Comparison of ENCODE assay signal across 8 cellular contexts in genomic region chr14:24146622-24146977, GRCh38. TPM values are rescaled to one million over a fixed set of nuclear protein-coding genes. Genes with fewer than 3 reads are reported as not detected.
DNase-seq lines count a peak whose midpoint lies in the region; ATAC-seq and TF ChIP-seq lines count a peak whose summit lies in the region.

No MANE protein-coding gene starts in this region.

- H3K9me3 ChIP-seq in SK-N-MC (ENCODE audit: low read depth, low read length): no peaks in the 10 kb centered on the region

- no peak for TF ChIP-seq CTCF in NB4 (IDR thresholded peaks at IDR 0.05; ENCODE audit: low read depth, low read length)

- H3K4me3 ChIP-seq in NB4 (ENCODE audit: low read depth, low read length) (peak overlapping the region; percentile 99), SK-N-MC (peak overlapping the region; percentile 99)

- peak overlapping the region; percentile 79 for H3K9ac ChIP-seq in SK-N-MC (ENCODE audit: insufficient read length)

- peak; percentile 17 for TF ChIP-seq POLR2A in NB4 (IDR thresholded peaks at IDR 0.05; ENCODE audit: extremely low read depth, insufficient read length)

- peak; percentile 47 for ATAC-seq in HG02588 (IDR thresholded peaks at IDR 0.05; ENCODE audit: unreplicated experiment)

- DNase-seq in GM04504 (ENCODE audit: low read depth) (peak; percentile 89), NB4 (ENCODE audit: low read depth) (peak; percentile 99), SK-N-MC (ENCODE audit: low read depth, low spot score) (no peak), glomerular endothelial cell (ENCODE audit: extremely low read depth, low read depth, low spot score) (peak; percentile 65), occipital lobe (lab: John Stamatoyannopoulos, UW) (peak; percentile 86)

- peaks cover 66% of the 10 kb centered on the region for H3K4me1 Mint-ChIP-seq in activated naive CD4-positive, alpha-beta T cell treated with anti-CD3 and anti-CD28 coated beads, Interleukin-2, amount 50 U/mL, for 24 hours

- H3K9me3 Mint-ChIP-seq in activated naive CD4-positive, alpha-beta T cell treated with anti-CD3 and anti-CD28 coated beads, Interleukin-2, amount 50 U/mL, for 24 hours: no peaks in the 10 kb centered on the region

- no peaks in the 10 kb centered on the region for H3K27me3 Mint-ChIP-seq in activated naive CD4-positive, alpha-beta T cell treated with anti-CD3 and anti-CD28 coated beads, Interleukin-2, amount 50 U/mL, for 24 hours

- H3K36me3 Mint-ChIP-seq in activated naive CD4-positive, alpha-beta T cell treated with anti-CD3 and anti-CD28 coated beads, Interleukin-2, amount 50 U/mL, for 24 hours: peaks cover 10% of the 10 kb centered on the region

- peak overlapping the region; percentile 98 for H3K27ac Mint-ChIP-seq in activated naive CD4-positive, alpha-beta T cell treated with anti-CD3 and anti-CD28 coated beads, Interleukin-2, amount 50 U/mL, for 24 hours

- H3K27ac ChIP-seq in SK-N-MC (peak overlapping the region; percentile 62; the same call in 1 of the 2 replicates), temporal lobe (ENCODE audit: low read depth, low read length) (peak overlapping the region; percentile 94)

- peak overlapping the region; percentile 99 for H3K4me3 Mint-ChIP-seq in activated naive CD4-positive, alpha-beta T cell treated with anti-CD3 and anti-CD28 coated beads, Interleukin-2, amount 50 U/mL, for 24 hours

- H3K36me3 ChIP-seq in SK-N-MC (ENCODE audit: insufficient read depth, low read length): peaks cover 23% of the 10 kb centered on the region; the same call in 1 of the 2 replicates

RNA-seq across cellular contexts. Expression of gene PSME2, which starts 0.2 kb away (rescaled TPM):
- 101 and 165 TPM in 2 replicates for total RNA-seq in glomerular endothelial cell
- 26.0 TPM for total RNA-seq in occipital lobe
- total RNA-seq in temporal lobe: 17.2 TPM

RNA-seq across cellular contexts. Expression of gene RNF31, which starts 0.7 kb away (rescaled TPM):
- total RNA-seq in glomerular endothelial cell (42.1 and 77.5 TPM in 2 replicates), occipital lobe (20.4 TPM), temporal lobe (27.5 TPM)

RNA-seq across cellular contexts. Expression of gene EMC9, which starts 5.2 kb away (rescaled TPM):
- total RNA-seq in glomerular endothelial cell (12.3 and 16.9 TPM in 2 replicates), occipital lobe (9.5 TPM), temporal lobe (4.7 TPM)

RNA-seq across cellular contexts. Expression of gene PSME1, which starts 10.6 kb away (rescaled TPM):
- 235 and 321 TPM in 2 replicates for total RNA-seq in glomerular endothelial cell
- 24.5 TPM for total RNA-seq in occipital lobe
- total RNA-seq in temporal lobe: 16.0 TPM

RNA-seq across cellular contexts. Expression of gene IRF9, which starts 14.5 kb away (rescaled TPM):
- total RNA-seq in glomerular endothelial cell: 45.4 and 73.1 TPM in 2 replicates
- total RNA-seq in occipital lobe: 20.7 TPM
- total RNA-seq in temporal lobe: 10.8 TPM
